Comparison of ENCODE assay signal across 22 cellular contexts in the genomic region with DNA sequence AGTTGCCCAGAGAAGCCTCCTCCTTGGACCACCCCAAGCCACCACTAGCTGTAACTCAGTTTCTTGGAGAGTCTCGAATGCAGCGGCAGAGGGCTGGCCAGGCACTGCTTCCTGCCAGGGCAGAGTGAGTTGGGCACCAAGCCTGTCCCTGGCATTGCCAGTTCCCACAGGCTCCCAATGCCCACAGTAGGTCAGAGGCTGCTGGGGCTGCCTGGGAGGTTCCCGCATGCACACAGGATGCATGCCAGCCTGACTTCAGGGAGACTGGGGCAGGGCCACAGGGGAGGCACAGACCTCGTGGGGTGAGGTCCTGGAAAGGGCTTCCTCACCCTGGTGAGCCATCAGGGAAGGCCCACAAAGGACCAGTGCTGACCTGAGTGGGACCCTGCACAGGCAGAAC.
DNase-seq lines count a peak whose midpoint lies in the region; ATAC-seq, FAIRE-seq and TF ChIP-seq lines count a peak whose summit lies in the region.
"Had no signal": no experiment of that assay in that cellular context is flagged by ENCODE, and none has a peak within 500 bp of the region (broad histone marks: within the 10 kb centered on the region; RNA-seq: fewer than 3 reads in every experiment).

No MANE protein-coding gene starts in this region.

- H3K9ac ChIP-seq in BLaER1 treated with 17β-estradiol and CSF1 and Interleukin-3, amounts not matched to agents 10 nM and 100 nM = no peak overlapping the region

- peak overlapping the region in 9 of 11 experiments; percentile 41 to 73 (median 62); a peak in 17 of 22 replicates for H3K4me2 ChIP-seq in BLaER1 treated with 17β-estradiol and CSF1 and Interleukin-3, amounts not matched to agents 10 nM and 100 nM
- H3K4me2 ChIP-seq: A549, PC-9 had no signal

- ATAC-seq in aorta (ENCODE audit: low FRiP score) (peak; percentile 53), right lobe of liver (no peak), T-cell (replicated peaks in 1 of 4) (no peak)
- ATAC-seq: A549, HepG2 had no signal

- H3K36me3 ChIP-seq in BLaER1 treated with 17β-estradiol and CSF1 and Interleukin-3, amounts not matched to agents 10 nM and 100 nM = no peaks in the 10 kb centered on the region
- H3K36me3 ChIP-seq in aorta (ENCODE audit: control insufficient read depth in 1 of 2, insufficient read depth in 2 of 2, low read length in 1 of 2) = no peaks in the 10 kb centered on the region
- no peaks in the 10 kb centered on the region for H3K36me3 ChIP-seq in right lobe of liver

- H3K36me3 Mint-ChIP-seq in T-cell = no peaks in the 10 kb centered on the region
- H3K36me3 Mint-ChIP-seq: CD14-positive monocyte; CD8-positive, alpha-beta memory T cell had no signal

- CTCF ChIA-PET in T-cell (lab: Charles Lee) = no interaction called here

- H3K4me3 Mint-ChIP-seq in T-cell = no peak overlapping the region
- H3K4me3 Mint-ChIP-seq: CD14-positive monocyte; CD8-positive, alpha-beta memory T cell had no signal

- FAIRE-seq in HTR-8/SVneo (lab: Jason Lieb, UNC) = no peak
- FAIRE-seq: A549, H54, HepG2 had no signal

- peaks cover 0 to 15% (median 0%) of the 10 kb centered on the region in 11 experiments; a peak in 1 of 22 replicates for H3K9me3 ChIP-seq in BLaER1 treated with 17β-estradiol and CSF1 and Interleukin-3, amounts not matched to agents 10 nM and 100 nM (replicated peaks in 1 of 11)
- no peaks in the 10 kb centered on the region for H3K9me3 ChIP-seq in aorta (ENCODE audit: control insufficient read depth, low read length)
- H3K9me3 ChIP-seq in right lobe of liver = no peaks in the 10 kb centered on the region
- H3K9me3 ChIP-seq: A549 had no signal

- DNase-seq in coronary artery (ENCODE audit: low spot score) (peak; percentile 36), posterior vena cava (ENCODE audit: low spot score) (peak; percentile 22), aorta (peak in 1 of 2 donors; percentile 56), right lobe of liver (no peak), HTR-8/SVneo (ENCODE audit: insufficient read length, low spot score) (no peak), T-cell (no peak)
- DNase-seq: Calu3; CD8-positive, alpha-beta memory T cell; DND-41; Karpas-422; NCI-H1092 treated with DMSO at 0.1 percent for 48 hours; NCI-H146; NCI-H1930; NCI-H446; NCI-H526; PC-9; SHP77 had no signal

- H3K27me3 Mint-ChIP-seq in T-cell = no peaks in the 10 kb centered on the region

- no peaks in the 10 kb centered on the region for H3K4me1 Mint-ChIP-seq in T-cell
- H3K4me1 Mint-ChIP-seq: CD14-positive monocyte; CD8-positive, alpha-beta memory T cell had no signal

- H3K9me3 Mint-ChIP-seq in T-cell = peaks cover 0 to 9% (median 4%) of the 10 kb centered on the region in 3 donors

- 0 out of 22 replicates have a peak overlapping the region, but pooled peaks of 1 of the 11 experiments have one; percentile 18 for H3K27ac ChIP-seq in BLaER1 treated with 17β-estradiol and CSF1 and Interleukin-3, amounts not matched to agents 10 nM and 100 nM
- H3K27ac ChIP-seq in coronary artery = no peak overlapping the region
- no peak overlapping the region for H3K27ac ChIP-seq in aorta (ENCODE audit: low read depth in 1 of 2, low read length in 2 of 2)
- H3K27ac ChIP-seq in right lobe of liver = no peak overlapping the region
- H3K27ac ChIP-seq: A549, PC-9 had no signal

- TF ChIP-seq CTCF in coronary artery (IDR thresholded peaks at IDR 0.05) = no peak
- TF ChIP-seq CTCF in right lobe of liver (IDR thresholded peaks at IDR 0.05) = no peak

- no peaks in the 10 kb centered on the region for H3K27me3 ChIP-seq in BLaER1 treated with 17β-estradiol and CSF1 and Interleukin-3, amounts not matched to agents 10 nM and 100 nM
- H3K27me3 ChIP-seq in aorta (ENCODE audit: control insufficient read depth in 1 of 2, insufficient read depth in 2 of 2, low read length in 1 of 2) (no peaks in the 10 kb centered on the region), right lobe of liver (no peaks in the 10 kb centered on the region)

- no peak for TF ChIP-seq POLR2A in right lobe of liver (IDR thresholded peaks at IDR 0.05)

- intact Hi-C loops in posterior vena cava (cut with DNase I) = no loop called here
- intact Hi-C loops in aorta (cut with DNase I) = no loop called here
- intact Hi-C loops in right lobe of liver (cut with DNase I) = no loop called here

- H3K4me3 ChIP-seq in BLaER1 treated with 17β-estradiol and CSF1 and Interleukin-3, amounts not matched to agents 10 nM and 100 nM = no peak overlapping the region
- H3K4me3 ChIP-seq in coronary artery = no peak overlapping the region
- no peak overlapping the region for H3K4me3 ChIP-seq in aorta (ENCODE audit: low read length in 2 of 2)
- H3K4me3 ChIP-seq in right lobe of liver = no peak overlapping the region
- H3K4me3 ChIP-seq: A549, PC-9 had no signal

- peaks cover 44 to 59% (median 55%) of the 10 kb centered on the region in 10 experiments for H3K4me1 ChIP-seq in BLaER1 treated with 17β-estradiol and CSF1 and Interleukin-3, amounts not matched to agents 10 nM and 100 nM
- no peaks in the 10 kb centered on the region for H3K4me1 ChIP-seq in aorta (ENCODE audit: control insufficient read depth in 1 of 2, insufficient read depth in 2 of 2, low read length in 2 of 2)
- no peaks in the 10 kb centered on the region for H3K4me1 ChIP-seq in right lobe of liver
- H3K4me1 ChIP-seq: A549 had no signal

- no peaks in the 10 kb centered on the region; a peak in 1 of 22 replicates for H4K20me1 ChIP-seq in BLaER1 treated with 17β-estradiol and CSF1 and Interleukin-3, amounts not matched to agents 10 nM and 100 nM

- no peak overlapping the region for H3K27ac Mint-ChIP-seq in T-cell
- H3K27ac Mint-ChIP-seq: CD8-positive, alpha-beta memory T cell had no signal

- POLR2A ChIA-PET in T-cell (lab: Charles Lee) = no interaction called here

- WGBS in aorta, 2 donors = 51 to 78% methylated on average over 4 of the region's 4 CpGs
- 100% methylated on average over 2 of the region's 4 CpGs for WGBS in right lobe of liver (ENCODE audit: insufficient coverage, low coverage, low lambda C conversion rate, missing lambda C conversion rate)

Comparison
In these comparisons a context has a peak if more than half of its experiments do, and no peak if none do; other contexts are left out.
1. DNase-seq: peak in coronary artery (single experiment) and posterior vena cava (single experiment); none in right lobe of liver (0 of 3), HTR-8/SVneo (single experiment) and T-cell (0 of 34).